In genomic region chrX:34826964-34827363, GRCh38 we compare ENCODE assay signal across 40 cellular contexts.
"Had no signal": no experiment of that assay in that cellular context is flagged by ENCODE, and none has a peak within 500 bp of the region (broad histone marks: within the 10 kb centered on the region; RNA-seq: fewer than 3 reads in every experiment).

No MANE protein-coding gene starts in this region.

- H3K4me1 Mint-ChIP-seq: activated naive CD4-positive, alpha-beta T cell treated with anti-CD3 and anti-CD28 coated beads, Interleukin-2, amount 10 ng/mL, durations not matched to agents 7 days and 5 days; activated naive CD4-positive, alpha-beta T cell treated with anti-CD3 and anti-CD28 coated beads, Interleukin-2, amount 50 U/mL, for 24 hours; activated naive CD8-positive, alpha-beta T cell treated with anti-CD3 and anti-CD28 coated beads for 36 hours; activated naive CD8-positive, alpha-beta T cell treated with anti-CD3 and anti-CD28 coated beads, Interleukin-2, amount 10 ng/mL, durations not matched to agents 7 days and 5 days; activated naive CD8-positive, alpha-beta T cell treated with anti-CD3 and anti-CD28 coated beads, Interleukin-2, amount 50 U/mL, for 24 hours; activated T-helper 17 cell treated with anti-CD3 and anti-CD28 coated beads, Interleukin-2, amount 50 U/mL, for 72 hours; brain; central memory CD8-positive, alpha-beta T cell had no signal

- H3K36me3 Mint-ChIP-seq: activated naive CD4-positive, alpha-beta T cell treated with anti-CD3 and anti-CD28 coated beads, Interleukin-2, amount 10 ng/mL, durations not matched to agents 7 days and 5 days; activated naive CD4-positive, alpha-beta T cell treated with anti-CD3 and anti-CD28 coated beads, Interleukin-2, amount 50 U/mL, for 24 hours; activated naive CD4-positive, alpha-beta T cell treated with anti-CD3 and anti-CD28 coated beads, Interleukin-2, amount 50 U/mL, for 72 hours; activated naive CD8-positive, alpha-beta T cell; activated naive CD8-positive, alpha-beta T cell treated with anti-CD3 and anti-CD28 coated beads for 36 hours; activated naive CD8-positive, alpha-beta T cell treated with anti-CD3 and anti-CD28 coated beads, Interleukin-2, amount 10 ng/mL, durations not matched to agents 7 days and 5 days; brain had no signal

- DNase-seq: activated effector memory CD4-positive, alpha-beta T cell treated with anti-CD3 and anti-CD28 coated beads, Interleukin-2, amount 50 U/mL, for 16 hours; activated effector memory CD4-positive, alpha-beta T cell treated with Interleukin-2 at 50 U/mL for 16 hours; activated gamma-delta T cell; activated gamma-delta T cell treated with Interleukin-2 at 50 U/mL for 16 hours; activated naive CD4-positive, alpha-beta T cell; activated naive CD4-positive, alpha-beta T cell treated with anti-CD3 and anti-CD28 coated beads for 36 hours; activated naive CD4-positive, alpha-beta T cell treated with anti-CD3 and anti-CD28 coated beads, Interleukin-2, amount 10 ng/mL, durations not matched to agents 7 days and 5 days; activated naive CD4-positive, alpha-beta T cell treated with anti-CD3 and anti-CD28 coated beads, Interleukin-2, amount 50 U/mL, for 16 hours; activated naive CD4-positive, alpha-beta T cell treated with Interleukin-2 at 50 U/mL for 16 hours; activated naive CD8-positive, alpha-beta T cell treated with anti-CD3 and anti-CD28 coated beads for 36 hours; activated naive CD8-positive, alpha-beta T cell treated with anti-CD3 and anti-CD28 coated beads, Interleukin-2, amount 10 ng/mL, durations not matched to agents 7 days and 5 days; activated naive CD8-positive, alpha-beta T cell treated with anti-CD3 and anti-CD28 coated beads, Interleukin-2, amount 50 U/mL, for 24 hours; activated T-cell treated with anti-CD3 and anti-CD28 coated beads for 4 hours; activated T-cell treated with anti-CD3 and anti-CD28 coated beads, Interleukin-2, amount 50 U/mL, for 1 hour; activated T-cell treated with anti-CD3 and anti-CD28 coated beads, Interleukin-2, amount 50 U/mL, for 24 hours; activated T-cell treated with anti-CD3 and anti-CD28 coated beads, Interleukin-2, amount 50 U/mL, for 4 hours; activated T-cell treated with anti-CD3 and anti-CD28 coated beads, Interleukin-2, amount 50 U/mL, for 48 hours; activated T-cell treated with anti-CD3 and anti-CD28 coated beads, Interleukin-2, amount 50 U/mL, for 72 hours; adrenal gland; amniotic stem cell; amygdala; anterior cingulate cortex; aorta; body of pancreas; brain microvascular endothelial cell; caudate nucleus; central memory CD4-positive, alpha-beta T cell; cerebellar nuclear complex had no signal

- H3K27ac Mint-ChIP-seq: activated naive CD4-positive, alpha-beta T cell treated with anti-CD3 and anti-CD28 coated beads for 36 hours; activated naive CD4-positive, alpha-beta T cell treated with anti-CD3 and anti-CD28 coated beads, Interleukin-2, amount 10 ng/mL, durations not matched to agents 7 days and 5 days; activated naive CD4-positive, alpha-beta T cell treated with anti-CD3 and anti-CD28 coated beads, Interleukin-2, amount 50 U/mL, for 24 hours; activated naive CD8-positive, alpha-beta T cell; activated naive CD8-positive, alpha-beta T cell treated with anti-CD3 and anti-CD28 coated beads for 36 hours; activated naive CD8-positive, alpha-beta T cell treated with anti-CD3 and anti-CD28 coated beads, Interleukin-2, amount 10 ng/mL, durations not matched to agents 7 days and 5 days; activated naive CD8-positive, alpha-beta T cell treated with anti-CD3 and anti-CD28 coated beads, Interleukin-2, amount 50 U/mL, for 24 hours; activated T-cell treated with anti-CD3 and anti-CD28 coated beads, Interleukin-2, amount 50 U/mL, for 24 hours; activated T-cell treated with anti-CD3 and anti-CD28 coated beads, Interleukin-2, amount 50 U/mL, for 72 hours; activated T-helper 1 cell treated with anti-CD3 and anti-CD28 coated beads, Interleukin-12 subunit alpha, Interleukin-12 subunit beta, Interleukin-2, Interleukin-4 antibody, amounts not matched to agents 30 ng/mL and 10 ng/mL and 1 ng/mL, durations not matched to agents 14 hours and 24 hours and 36 hours; activated T-helper 17 cell treated with anti-CD3 and anti-CD28 coated beads, Interleukin-2, amount 50 U/mL, for 72 hours; activated T-helper 2 cell treated with anti-CD3 and anti-CD28 coated beads, Interferon-gamma antibody, Interleukin-2, Interleukin-4, amounts not matched to agents 10 μg/mL and 5 μg/mL and 100 μg/mL, durations not matched to agents 14 hours and 24 hours and 36 hours; brain had no signal

- H3K4me3 Mint-ChIP-seq: activated naive CD4-positive, alpha-beta T cell treated with anti-CD3 and anti-CD28 coated beads for 36 hours; activated naive CD4-positive, alpha-beta T cell treated with anti-CD3 and anti-CD28 coated beads, Interleukin-2, amount 10 ng/mL, durations not matched to agents 7 days and 5 days; activated naive CD4-positive, alpha-beta T cell treated with anti-CD3 and anti-CD28 coated beads, Interleukin-2, amount 50 U/mL, for 24 hours; activated naive CD8-positive, alpha-beta T cell; activated naive CD8-positive, alpha-beta T cell treated with anti-CD3 and anti-CD28 coated beads for 36 hours; activated naive CD8-positive, alpha-beta T cell treated with anti-CD3 and anti-CD28 coated beads, Interleukin-2, amount 10 ng/mL, durations not matched to agents 7 days and 5 days; activated naive CD8-positive, alpha-beta T cell treated with anti-CD3 and anti-CD28 coated beads, Interleukin-2, amount 50 U/mL, for 24 hours; activated T-cell treated with anti-CD3 and anti-CD28 coated beads, Interleukin-2, amount 50 U/mL, for 24 hours; activated T-cell treated with anti-CD3 and anti-CD28 coated beads, Interleukin-2, amount 50 U/mL, for 4 hours; activated T-cell treated with anti-CD3 and anti-CD28 coated beads, Interleukin-2, amount 50 U/mL, for 72 hours; activated T-helper 1 cell treated with anti-CD3 and anti-CD28 coated beads, Interleukin-12 subunit alpha, Interleukin-12 subunit beta, Interleukin-2, Interleukin-4 antibody, amounts not matched to agents 30 ng/mL and 10 ng/mL and 1 ng/mL, durations not matched to agents 14 hours and 24 hours and 36 hours; activated T-helper 17 cell treated with anti-CD3 and anti-CD28 coated beads, Interleukin-2, amount 50 U/mL, for 72 hours; brain; central memory CD8-positive, alpha-beta T cell had no signal

- H3K27me3 Mint-ChIP-seq: activated naive CD4-positive, alpha-beta T cell treated with anti-CD3 and anti-CD28 coated beads, Interleukin-2, amount 10 ng/mL, durations not matched to agents 7 days and 5 days; activated naive CD4-positive, alpha-beta T cell treated with anti-CD3 and anti-CD28 coated beads, Interleukin-2, amount 50 U/mL, for 24 hours; activated naive CD8-positive, alpha-beta T cell; activated naive CD8-positive, alpha-beta T cell treated with anti-CD3 and anti-CD28 coated beads for 36 hours; activated naive CD8-positive, alpha-beta T cell treated with anti-CD3 and anti-CD28 coated beads, Interleukin-2, amount 10 ng/mL, durations not matched to agents 7 days and 5 days; activated naive CD8-positive, alpha-beta T cell treated with anti-CD3 and anti-CD28 coated beads, Interleukin-2, amount 50 U/mL, for 24 hours; activated T-helper 17 cell treated with anti-CD3 and anti-CD28 coated beads, Interleukin-2, amount 50 U/mL, for 72 hours; brain; central memory CD8-positive, alpha-beta T cell had no signal

- H3K27me3 ChIP-seq: ascending aorta, body of pancreas, brain microvascular endothelial cell, cardiac muscle cell had no signal

- H3K9me3 ChIP-seq: adrenal gland, body of pancreas, breast epithelium had no signal

- H3K4me3 ChIP-seq: adrenal gland, ascending aorta, body of pancreas, breast epithelium, cardiac muscle cell had no signal

- ATAC-seq: activated naive CD4-positive, alpha-beta T cell treated with anti-CD3 and anti-CD28 coated beads, Interleukin-2, amount 50 U/mL, for 72 hours; activated naive CD8-positive, alpha-beta T cell treated with anti-CD3 and anti-CD28 coated beads, Interleukin-2, amount 50 U/mL, for 24 hours; activated T-cell treated with anti-CD3 and anti-CD28 coated beads, Interleukin-2, amount 50 U/mL, for 4 hours; activated T-cell treated with anti-CD3 and anti-CD28 coated beads, Interleukin-2, amount 50 U/mL, for 72 hours; activated T-helper 17 cell treated with anti-CD3 and anti-CD28 coated beads, Interleukin-2, amount 50 U/mL, for 72 hours; body of pancreas had no signal

- H3K36me3 ChIP-seq: adrenal gland, ascending aorta, brain microvascular endothelial cell, breast epithelium, cardiac muscle cell had no signal

- H3K27ac ChIP-seq: adrenal gland, ascending aorta, body of pancreas, brain microvascular endothelial cell, breast epithelium, cardiac muscle cell had no signal

- H3K9me3 Mint-ChIP-seq: activated naive CD4-positive, alpha-beta T cell treated with anti-CD3 and anti-CD28 coated beads, Interleukin-2, amount 50 U/mL, for 24 hours; activated naive CD8-positive, alpha-beta T cell treated with anti-CD3 and anti-CD28 coated beads for 36 hours; activated naive CD8-positive, alpha-beta T cell treated with anti-CD3 and anti-CD28 coated beads, Interleukin-2, amount 10 ng/mL, durations not matched to agents 7 days and 5 days; activated naive CD8-positive, alpha-beta T cell treated with anti-CD3 and anti-CD28 coated beads, Interleukin-2, amount 50 U/mL, for 24 hours had no signal

- H3K4me1 ChIP-seq: adrenal gland, ascending aorta, body of pancreas, breast epithelium had no signal

- FAIRE-seq: bronchial epithelial cell had no signal
